18 cellular contexts compared by ENCODE assay signal in genomic region chr2:42851186-42851585, GRCh38. TPM values are rescaled to one million over a fixed set of nuclear protein-coding genes. Genes with fewer than 3 reads are reported as not detected.
A peak's percentile ranks its signal among the peaks of the same experiment; 100 is the strongest.
DNase-seq lines count a peak whose midpoint lies in the region; ATAC-seq and TF ChIP-seq lines count a peak whose summit lies in the region.
"Had no signal": no experiment of that assay in that cellular context is flagged by ENCODE, and none has a peak within 500 bp of the region (broad histone marks: within the 10 kb centered on the region; RNA-seq: fewer than 3 reads in every experiment).

No MANE protein-coding gene starts in this region.

- WGBS in heart right ventricle, 2 donors = 69 to 70% methylated on average over 4 of the region's 4 CpGs
- no CpG with 5 or more reads among the region's 4 CpGs for WGBS in mesendoderm (ENCODE audit: extremely low coverage, insufficient coverage, low lambda C conversion rate)
- WGBS in spleen, 5 donors = 67 to 75% (median 71%) methylated on average over 4 of the region's 4 CpGs

- peak; percentile 61 for DNase-seq in cardiac septum (ENCODE audit: low spot score)
- no peak for DNase-seq in heart right ventricle
- DNase-seq in mesendoderm = no peak
- peak; percentile 32 for DNase-seq in spleen
- no peak for DNase-seq in NCI-H446 (lab: John Stamatoyannopoulos, UW)
- no peak for DNase-seq in SW480 (ENCODE audit: low spot score)
- DNase-seq: ACHN; CD4-positive, CD25-positive, alpha-beta regulatory T cell; DMS53; GF-D8; HCEC 1CT; HFFc6; IMR-90 had no signal

- H3K4me3 ChIP-seq in heart right ventricle = no peak overlapping the region
- no peak overlapping the region for H3K4me3 ChIP-seq in mesendoderm (ENCODE audit: low read length)
- H3K4me3 ChIP-seq in spleen = no peak overlapping the region
- H3K4me3 ChIP-seq: BLaER1 treated with 17β-estradiol and CSF1 and Interleukin-3, amounts not matched to agents 10 nM and 100 nM had no signal

- intact Hi-C loops in cardiac septum (cut with DNase I) (no loop called here), heart right ventricle (cut with DNase I) (loop anchor here in 5 of 10 donors (10.0 kb wide), 2 partner anchors 384 to 634 kb away; no protein-coding TSS in a partner anchor), spleen (cut with DNase I; ENCODE audit: low total_unique reads) (loop anchor here (10.0 kb wide), 1 partner anchor 694 kb away; no protein-coding TSS in a partner anchor)

- H3K79me2 ChIP-seq in mesendoderm (ENCODE audit: control insufficient read depth, insufficient read depth, low read length) = no peaks in the 10 kb centered on the region

- H2BK5ac ChIP-seq in mesendoderm (ENCODE audit: low read length) = no peak overlapping the region

- H3K23ac ChIP-seq in mesendoderm (ENCODE audit: low read length) = no peak overlapping the region

- no peak overlapping the region for H4K8ac ChIP-seq in mesendoderm (ENCODE audit: low read depth, low read length)

- TF ChIP-seq CTCF in heart right ventricle (IDR thresholded peaks at IDR 0.05) (no peak), spleen (IDR thresholded peaks at IDR 0.05 in 8 of 11, conservative IDR thresholded peaks at IDR 0.05 in 3 of 11) (no peak)

- no peaks in the 10 kb centered on the region for H3K79me1 ChIP-seq in mesendoderm (ENCODE audit: low read length)

- no peak for TF ChIP-seq POLR2A in spleen (IDR thresholded peaks at IDR 0.05)

- H3K9ac ChIP-seq in mesendoderm (ENCODE audit: low read length) = no peak overlapping the region
- H3K9ac ChIP-seq: BLaER1 treated with 17β-estradiol and CSF1 and Interleukin-3, amounts not matched to agents 10 nM and 100 nM had no signal

- H3K4me1 ChIP-seq in heart right ventricle (peaks cover 2 to 25% (median 14%) of the 10 kb centered on the region in 9 donors), mesendoderm (ENCODE audit: control insufficient read depth, low read depth, low read length) (peaks cover 2% of the 10 kb centered on the region), spleen (no peaks in the 10 kb centered on the region)

- ATAC-seq in heart right ventricle = no peak
- no peak for ATAC-seq in HG02970 (IDR thresholded peaks at IDR 0.05; ENCODE audit: low FRiP score, unreplicated experiment)

- no peak overlapping the region for H3K4me2 ChIP-seq in mesendoderm (ENCODE audit: low read length)

- no peak overlapping the region for H3K18ac ChIP-seq in mesendoderm (ENCODE audit: low read length)

- no peak overlapping the region for H2BK15ac ChIP-seq in mesendoderm (replicated peaks; ENCODE audit: low read depth)

- H3K36me3 ChIP-seq in heart right ventricle = no peaks in the 10 kb centered on the region
- no peaks in the 10 kb centered on the region for H3K36me3 ChIP-seq in mesendoderm (ENCODE audit: control insufficient read depth, insufficient read depth, low read length)
- no peaks in the 10 kb centered on the region for H3K36me3 ChIP-seq in spleen
- H3K36me3 ChIP-seq: BLaER1 treated with 17β-estradiol and CSF1 and Interleukin-3, amounts not matched to agents 10 nM and 100 nM had no signal

- H3K27ac ChIP-seq in heart right ventricle (no peak overlapping the region), mesendoderm (ENCODE audit: low read depth, low read length) (no peak overlapping the region), spleen (no peak overlapping the region)
- H3K27ac ChIP-seq: BLaER1 treated with 17β-estradiol and CSF1 and Interleukin-3, amounts not matched to agents 10 nM and 100 nM; HL-60 had no signal

- H2AK5ac ChIP-seq in mesendoderm (ENCODE audit: low read length) = no peak overlapping the region

- H4K5ac ChIP-seq in mesendoderm (ENCODE audit: low read length) = no peak overlapping the region

- peak overlapping the region; percentile 15 for H3K56ac ChIP-seq in mesendoderm (ENCODE audit: low read length)

- H2BK120ac ChIP-seq in mesendoderm (ENCODE audit: low read depth, low read length) = no peak overlapping the region

- no peaks in the 10 kb centered on the region for H3K27me3 ChIP-seq in heart right ventricle
- no peaks in the 10 kb centered on the region for H3K27me3 ChIP-seq in mesendoderm (ENCODE audit: insufficient read depth, low read length, poor library complexity)
- H3K27me3 ChIP-seq in spleen (replicated peaks in 1 of 7) = no peaks in the 10 kb centered on the region

- no peak overlapping the region for H3K4ac ChIP-seq in mesendoderm (ENCODE audit: low read depth, low read length)

- H3K9me3 ChIP-seq in heart right ventricle (no peaks in the 10 kb centered on the region), spleen (no peaks in the 10 kb centered on the region)
- H3K9me3 ChIP-seq: BLaER1 treated with 17β-estradiol and CSF1 and Interleukin-3, amounts not matched to agents 10 nM and 100 nM had no signal

RNA-seq across cellular contexts. Expression of gene HAAO, which starts 58.8 kb away (rescaled TPM):
- total RNA-seq in cardiac septum (2.5 TPM), heart right ventricle (1 to 10 TPM in 9 of 10 donors, under 1 TPM in 1; 0.80 to 5.0 (median 2.7) TPM), spleen (10 to 100 TPM in 2 of 7 donors, 1 to 10 TPM in 5; 2.4 to 12.3 (median 8.3) TPM)
- polyA plus RNA-seq in heart right ventricle (1 to 10 TPM; 2.0 to 6.4 TPM), spleen (1 to 10 TPM; 7.5 to 8.6 (median 7.8) TPM)
- polyA plus RNA-seq in mesendoderm (2013, experiment 1 of 2) = 2.7 TPM
- 2.9 TPM for polyA plus RNA-seq in mesendoderm (2013, experiment 2 of 2)
- total RNA-seq: A172; CD4-positive, CD25-positive, alpha-beta regulatory T cell; H4 had no signal

Comparison
In these comparisons a context has a peak if more than half of its experiments do, and no peak if none do; other contexts are left out.
1. DNase-seq: peak in cardiac septum (single experiment) and spleen (single experiment); none in heart right ventricle (0 of 2), mesendoderm (single experiment), NCI-H446 (0 of 2) and SW480 (single experiment).